ENCODE assay signal across 8 cellular contexts in genomic region chr12:22624573-22624907, GRCh38. TPM values are rescaled to one million over a fixed set of nuclear protein-coding genes. Genes with fewer than 3 reads are reported as not detected.
DNase-seq lines count a peak whose midpoint lies in the region; ATAC-seq and TF ChIP-seq lines count a peak whose summit lies in the region.

No MANE protein-coding gene starts in this region.

- ATAC-seq in activated B cell treated with CpG ODN at 0.5 μM for 24 hours (ENCODE audit: low read depth) (no peak), gastrocnemius medialis (peak; percentile 55)

- peak overlapping the region; percentile 92 to 97 (median 94) for H3K27ac ChIP-seq in BLaER1 treated with 17β-estradiol and CSF1 and Interleukin-3, amounts not matched to agents 10 nM and 100 nM
- peak overlapping the region; percentile 98 for H3K27ac ChIP-seq in cardiac muscle cell
- H3K27ac ChIP-seq in gastrocnemius medialis, result peak overlapping the region; percentile 95 to 99 (median 98)

- intact Hi-C loops in activated B cell treated with CpG ODN at 0.5 μM for 24 hours (cut with micrococcal nuclease), result loop anchor here (10.0 kb wide), 1 partner anchor 970 kb away; the partner anchor contains the start of gene LDHB
- intact Hi-C loops in gastrocnemius medialis (cut with DNase I; ENCODE audit: low total_unique reads), result no loop called here

- DNase-seq in H7, result no peak
- no peak for DNase-seq in activated B cell treated with CpG ODN at 0.5 μM for 24 hours
- DNase-seq in cardiac muscle cell (ENCODE audit: low read depth in 1 of 2, low spot score in 1 of 2), result no peak
- peak in 1 of 2 donors; percentile 4 for DNase-seq in gastrocnemius medialis
- DNase-seq in GF-D8 (lab: John Stamatoyannopoulos, UW), result no peak
- DNase-seq in iPS-NIHi11 (ENCODE audit: low spot score), result no peak
- no peak for DNase-seq in globus pallidus (ENCODE audit: low spot score)

- peaks cover 41% of the 10 kb centered on the region for H3K4me1 Mint-ChIP-seq in activated B cell treated with CpG ODN at 0.5 μM for 24 hours

- H3K4me3 Mint-ChIP-seq in activated B cell treated with CpG ODN at 0.5 μM for 24 hours, result peak overlapping the region; percentile 93

- H3K36me3 ChIP-seq in BLaER1 treated with 17β-estradiol and CSF1 and Interleukin-3, amounts not matched to agents 10 nM and 100 nM, result peaks cover 0 to 11% (median 0%) of the 10 kb centered on the region in 11 experiments; a peak in 2 of 22 replicates
- H3K36me3 ChIP-seq in H7 (replicated peaks; ENCODE audit: control insufficient read depth, insufficient read depth, low read length), result no peaks in the 10 kb centered on the region
- no peaks in the 10 kb centered on the region for H3K36me3 ChIP-seq in cardiac muscle cell
- no peaks in the 10 kb centered on the region for H3K36me3 ChIP-seq in gastrocnemius medialis

- TF ChIP-seq POLR2A in gastrocnemius medialis (IDR thresholded peaks at IDR 0.05), result no peak

- H4K20me1 ChIP-seq in BLaER1 treated with 17β-estradiol and CSF1 and Interleukin-3, amounts not matched to agents 10 nM and 100 nM, result peaks cover 6 to 43% (median 38%) of the 10 kb centered on the region in 11 experiments; a peak in 17 of 22 replicates

- peak overlapping the region; percentile 82 to 96 (median 92) for H3K4me2 ChIP-seq in BLaER1 treated with 17β-estradiol and CSF1 and Interleukin-3, amounts not matched to agents 10 nM and 100 nM

- H3K4me1 ChIP-seq in BLaER1 treated with 17β-estradiol and CSF1 and Interleukin-3, amounts not matched to agents 10 nM and 100 nM, result peaks cover 18 to 34% (median 27%) of the 10 kb centered on the region in 10 experiments
- peaks cover 29% of the 10 kb centered on the region for H3K4me1 ChIP-seq in cardiac muscle cell (ENCODE audit: low read depth)
- peaks cover 28 to 34% of the 10 kb centered on the region in 2 donors for H3K4me1 ChIP-seq in gastrocnemius medialis

- POLR2A ChIA-PET in activated B cell treated with CpG ODN at 0.5 μM for 24 hours (lab: Charles Lee), result interaction anchor here (0.6 to 2.9 kb wide), 2 partner anchors 80 to 101 kb away, joined by 4 to 40 read pairs; partner anchors contain the start of gene C2CD5

- peaks cover 0 to 3% (median 0%) of the 10 kb centered on the region in 11 experiments; a peak in 1 of 22 replicates for H3K9me3 ChIP-seq in BLaER1 treated with 17β-estradiol and CSF1 and Interleukin-3, amounts not matched to agents 10 nM and 100 nM (replicated peaks in 1 of 11)
- H3K9me3 ChIP-seq in cardiac muscle cell (ENCODE audit: low read depth), result no peaks in the 10 kb centered on the region
- no peaks in the 10 kb centered on the region for H3K9me3 ChIP-seq in gastrocnemius medialis

- no peaks in the 10 kb centered on the region for H3K9me3 Mint-ChIP-seq in activated B cell treated with CpG ODN at 0.5 μM for 24 hours

- TF ChIP-seq CTCF in activated B cell treated with CpG ODN at 0.5 μM for 24 hours (IDR thresholded peaks at IDR 0.05) (no peak), cardiac muscle cell (IDR thresholded peaks at IDR 0.05; ENCODE audit: low read depth, low read length) (no peak), gastrocnemius medialis (IDR thresholded peaks at IDR 0.05 in 4 of 5, conservative IDR thresholded peaks at IDR 0.05 in 1 of 5) (no peak)

- H3K9ac ChIP-seq in BLaER1 treated with 17β-estradiol and CSF1 and Interleukin-3, amounts not matched to agents 10 nM and 100 nM, result peak overlapping the region; percentile 91 to 99 (median 95)

- H3K27me3 ChIP-seq in BLaER1 treated with 17β-estradiol and CSF1 and Interleukin-3, amounts not matched to agents 10 nM and 100 nM, result no peaks in the 10 kb centered on the region
- H3K27me3 ChIP-seq in H7 (ENCODE audit: control insufficient read depth, insufficient read depth, low read length), result no peaks in the 10 kb centered on the region
- no peaks in the 10 kb centered on the region for H3K27me3 ChIP-seq in cardiac muscle cell
- no peaks in the 10 kb centered on the region for H3K27me3 ChIP-seq in gastrocnemius medialis

- in situ Hi-C loops in gastrocnemius medialis (cut with MboI; ENCODE audit: low sequenced_read_pairs in 4 of 4), result loop anchor here in 2 of 4 donors (5.0 to 10.0 kb wide), 2 partner anchors 80 to 82 kb away; partner anchors contain the start of gene C2CD5 (in 2 of the 2)

- H3K27ac Mint-ChIP-seq in activated B cell treated with CpG ODN at 0.5 μM for 24 hours, result peak overlapping the region; percentile 89

- CTCF ChIA-PET in activated B cell treated with CpG ODN at 0.5 μM for 24 hours (lab: Charles Lee), result no interaction called here

- H3K27me3 Mint-ChIP-seq in activated B cell treated with CpG ODN at 0.5 μM for 24 hours, result peaks cover 8% of the 10 kb centered on the region

- H3K36me3 Mint-ChIP-seq in activated B cell treated with CpG ODN at 0.5 μM for 24 hours (ENCODE audit: low read depth), result peaks cover 14% of the 10 kb centered on the region

- peak overlapping the region; percentile 80 to 98 (median 96) for H3K4me3 ChIP-seq in BLaER1 treated with 17β-estradiol and CSF1 and Interleukin-3, amounts not matched to agents 10 nM and 100 nM
- H3K4me3 ChIP-seq in H7 (ENCODE audit: insufficient read depth, low read depth, low read length), result peak overlapping the region; percentile 85
- peak overlapping the region; percentile 62 for H3K4me3 ChIP-seq in cardiac muscle cell
- peak overlapping the region; percentile 86 to 98 (median 91) for H3K4me3 ChIP-seq in gastrocnemius medialis

RNA-seq across cellular contexts. Expression of gene ETNK1, which starts 0.4 kb away (rescaled TPM):
- 54.2 and 78.6 TPM in 2 replicates for total RNA-seq in H7 (2014; rRNA removed; shearing (Covaris generic))
- total RNA-seq in activated B cell treated with CpG ODN at 0.5 μM for 24 hours (80.9 and 98.5 TPM in 2 replicates), cardiac muscle cell (61.3 and 63.2 TPM in 2 replicates), gastrocnemius medialis (10 to 100 TPM in 1 of 4 donors, 1 to 10 TPM in 3; 6.5 to 15.1 (median 7.2) TPM)
- polyA plus RNA-seq in cardiac muscle cell, result 19.7 and 28.5 TPM in 2 replicates
